Comparison of ENCODE assay signal across 22 cellular contexts in genomic region chr4:173319696-173320095, GRCh38. TPM values are rescaled to one million over a fixed set of nuclear protein-coding genes. Genes with fewer than 3 reads are reported as not detected.
DNase-seq lines count a peak whose midpoint lies in the region; ATAC-seq, FAIRE-seq and TF ChIP-seq lines count a peak whose summit lies in the region.
"Had no signal": no experiment of that assay in that cellular context is flagged by ENCODE, and none has a peak within 500 bp of the region (broad histone marks: within the 10 kb centered on the region; RNA-seq: fewer than 3 reads in every experiment).

No MANE protein-coding gene starts in this region.

- H3K9me2 ChIP-seq in GM23338 (ENCODE audit: insufficient read depth), result no peaks in the 10 kb centered on the region

- H4K20me1 ChIP-seq in GM23338 (replicated peaks; ENCODE audit: insufficient read depth), result no peaks in the 10 kb centered on the region

- H3K27ac ChIP-seq in GM23338 (ENCODE audit: low read depth) (no peak overlapping the region), neutrophil (peak overlapping the region; percentile 47), vagina (no peak overlapping the region)
- H3K27ac ChIP-seq: hepatocyte, HL-60, KMS-11, SJSA1, upper lobe of left lung had no signal

- H3K27me3 ChIP-seq in GM23338 (ENCODE audit: insufficient read depth) (no peaks in the 10 kb centered on the region), bronchial epithelial cell (ENCODE audit: control insufficient read depth, insufficient read depth, low read length) (no peaks in the 10 kb centered on the region), neutrophil (no peaks in the 10 kb centered on the region), vagina (no peaks in the 10 kb centered on the region)
- H3K27me3 ChIP-seq: hepatocyte, SJSA1, upper lobe of left lung had no signal

- peaks cover 22% of the 10 kb centered on the region for H3K4me1 ChIP-seq in GM23338 (ENCODE audit: insufficient read depth)
- peaks cover 20 to 21% of the 10 kb centered on the region in 2 experiments for H3K4me1 ChIP-seq in neutrophil (ENCODE audit: control insufficient read depth in 1 of 2, insufficient read depth in 1 of 2, low read depth in 1 of 2, low read length in 1 of 2)
- H3K4me1 ChIP-seq in vagina, result no peaks in the 10 kb centered on the region
- H3K4me1 ChIP-seq: SJSA1 had no signal

- H3K4me2 ChIP-seq in GM23338, result no peak overlapping the region
- H3K4me2 ChIP-seq: hepatocyte, KMS-11 had no signal

- no peak overlapping the region for H3K4me3 Mint-ChIP-seq in GM23338
- H3K4me3 Mint-ChIP-seq: activated naive CD8-positive, alpha-beta T cell; nephron had no signal

- no peak for ATAC-seq in GM23338
- no peak for ATAC-seq in HG03439 (IDR thresholded peaks at IDR 0.05; ENCODE audit: unreplicated experiment)

- H3K27ac Mint-ChIP-seq in GM23338, result peak overlapping the region; percentile 37
- H3K27ac Mint-ChIP-seq: activated naive CD8-positive, alpha-beta T cell; nephron had no signal

- DNase-seq in GM23338 (ENCODE audit: low spot score) (no peak), NB4 (ENCODE audit: low read depth) (peak; percentile 44), bronchial epithelial cell (ENCODE audit: low read depth) (peak; percentile 63), DMS79 treated with DMSO at 0.1 percent for 48 hours (lab: John Stamatoyannopoulos, UW) (no peak), vagina (ENCODE audit: extremely low spot score in 2 of 2) (no peak)
- no peak for DNase-seq in central memory CD4-positive, alpha-beta T cell
- DNase-seq: activated CD4-positive, alpha-beta T cell treated with anti-CD3 and anti-CD28 coated beads, Interleukin-2, amount 50 U/mL, for 48 hours; activated T-cell treated with anti-CD3 and anti-CD28 coated beads, Interleukin-2, amount 50 U/mL, for 48 hours; C1 segment of cervical spinal cord; DMS153; kidney glomerular epithelial cell; NCI-H1436; stimulated activated naive CD4-positive, alpha-beta T cell; upper lobe of left lung had no signal

- H2AFZ ChIP-seq in GM23338, result no peak overlapping the region
- H2AFZ ChIP-seq: hepatocyte had no signal

- H3K4me1 Mint-ChIP-seq in GM23338, result peaks cover 25% of the 10 kb centered on the region; the same call in 2 of the 3 replicates
- H3K4me1 Mint-ChIP-seq: nephron had no signal

- no peak for TF ChIP-seq POLR2A in NB4 (IDR thresholded peaks at IDR 0.05; ENCODE audit: extremely low read depth, insufficient read length)
- TF ChIP-seq POLR2A in vagina (IDR thresholded peaks at IDR 0.05), result no peak

- H3K9me3 Mint-ChIP-seq in GM23338, result no peaks in the 10 kb centered on the region
- H3K9me3 Mint-ChIP-seq: nephron had no signal

- no peak for FAIRE-seq in bronchial epithelial cell (lab: Jason Lieb, UNC)

- no peak overlapping the region for H3K4me3 ChIP-seq in GM23338
- H3K4me3 ChIP-seq in NB4 (ENCODE audit: low read depth, low read length), result no peak overlapping the region
- no peak overlapping the region for H3K4me3 ChIP-seq in bronchial epithelial cell (ENCODE audit: low read depth, low read length)
- H3K4me3 ChIP-seq in neutrophil (ENCODE audit: low read depth in 1 of 2, low read length in 1 of 2), result no peak overlapping the region
- no peak overlapping the region for H3K4me3 ChIP-seq in vagina
- H3K4me3 ChIP-seq: hepatocyte, SJSA1, upper lobe of left lung had no signal

- H3K9me3 ChIP-seq in neutrophil, result no peaks in the 10 kb centered on the region
- no peaks in the 10 kb centered on the region for H3K9me3 ChIP-seq in vagina
- H3K9me3 ChIP-seq: SJSA1, upper lobe of left lung had no signal

- peaks cover 21% of the 10 kb centered on the region; the same call in 2 of the 3 replicates for H3K36me3 Mint-ChIP-seq in GM23338 (ENCODE audit: low read depth)
- H3K36me3 Mint-ChIP-seq: activated naive CD8-positive, alpha-beta T cell had no signal

- peaks cover 2% of the 10 kb centered on the region for H3K27me3 Mint-ChIP-seq in GM23338 (ENCODE audit: insufficient read depth, low read depth, poor library complexity)
- H3K27me3 Mint-ChIP-seq: activated naive CD8-positive, alpha-beta T cell had no signal

- TF ChIP-seq CTCF in GM23338 (conservative IDR thresholded peaks at IDR 0.05; ENCODE audit: low read depth in 2 of 2) (no peak), NB4 (IDR thresholded peaks at IDR 0.05; ENCODE audit: low read depth, low read length) (no peak), bronchial epithelial cell (IDR thresholded peaks at IDR 0.05; ENCODE audit: insufficient read depth, low read length, severe bottlenecking) (no peak), neutrophil (IDR thresholded peaks at IDR 0.05) (no peak), vagina (IDR thresholded peaks at IDR 0.05) (no peak)

- no peaks in the 10 kb centered on the region for H3K79me2 ChIP-seq in GM23338 (replicated peaks; ENCODE audit: insufficient read depth)
- H3K79me2 ChIP-seq: hepatocyte had no signal

- no peaks in the 10 kb centered on the region; the same call in 1 of the 2 replicates for H3K36me3 ChIP-seq in GM23338 (ENCODE audit: insufficient read depth)
- H3K36me3 ChIP-seq in bronchial epithelial cell (ENCODE audit: control insufficient read depth, insufficient read depth, low read length), result no peaks in the 10 kb centered on the region
- peaks cover 78% of the 10 kb centered on the region for H3K36me3 ChIP-seq in neutrophil
- H3K36me3 ChIP-seq in vagina, result no peaks in the 10 kb centered on the region
- H3K36me3 ChIP-seq: SJSA1 had no signal

- no peaks in the 10 kb centered on the region for H3F3A ChIP-seq in GM23338 (replicated peaks; ENCODE audit: low read depth)

- intact Hi-C loops in vagina (cut with DNase I), result loop anchor here (5.0 kb wide), 1 partner anchor 98 kb away; no protein-coding TSS in a partner anchor

TF ChIP-seq in GM23338, 12 proteins besides CTCF, POLR2A, EP300 and RAD21:
- no peak for TF ChIP-seq STAT1 (IDR thresholded peaks at IDR 0.05; ENCODE audit: unreplicated experiment)
- TF ChIP-seq CREB1 (CRISPR knock-in tag; IDR thresholded peaks at IDR 0.05; ENCODE audit: low read depth), result no peak
- TF ChIP-seq POLR2AphosphoS5 (IDR thresholded peaks at IDR 0.05; ENCODE audit: low read depth), result no peak
- no peak for TF ChIP-seq REST (IDR thresholded peaks at IDR 0.05; ENCODE audit: unreplicated experiment)
- TF ChIP-seq EZH2phosphoT487 (IDR thresholded peaks at IDR 0.05; ENCODE audit: unreplicated experiment), result no peak
- TF ChIP-seq ETS1 (IDR thresholded peaks at IDR 0.05), result no peak

RNA-seq across cellular contexts. Expression of gene HMGB2, which starts 14.5 kb away (rescaled TPM):
- total RNA-seq in GM23338 (2014; rRNA removed; shearing (Covaris generic)), result 103 and 109 TPM in 2 replicates
- polyA plus RNA-seq in GM23338 (2016; fragmentation: Nextera tagmentation; extraction: Ambion mirVana), result 519 and 593 TPM in 2 replicates
- 27.9 and 53.8 TPM in 2 replicates for total RNA-seq in bronchial epithelial cell
- total RNA-seq in vagina, result 56.7 TPM

RNA-seq across cellular contexts. Expression of gene SAP30, which starts 51.1 kb away (rescaled TPM):
- total RNA-seq in GM23338 (2014; rRNA removed; shearing (Covaris generic)), result 16.5 and 18.1 TPM in 2 replicates
- 9.3 and 24.8 TPM in 2 replicates for polyA plus RNA-seq in GM23338 (2016; fragmentation: Nextera tagmentation; extraction: Ambion mirVana)
- total RNA-seq in bronchial epithelial cell, result 5.9 and 11.1 TPM in 2 replicates
- total RNA-seq in vagina, result 13.0 TPM

Comparison
In these comparisons a context has a peak if more than half of its experiments do, and no peak if none do; other contexts are left out.
1. DNase-seq: peak in NB4 (single experiment) and bronchial epithelial cell (single experiment); none in GM23338 (single experiment), DMS79 treated with DMSO at 0.1 percent for 48 hours (single experiment), vagina (0 of 2) and central memory CD4-positive, alpha-beta T cell (single experiment).